In genomic region chr7:979886-980571, GRCh38 we compare ENCODE assay signal across 15 cellular contexts. TPM values are rescaled to one million over a fixed set of nuclear protein-coding genes. Genes with fewer than 3 reads are reported as not detected.
DNase-seq lines count a peak whose midpoint lies in the region; ATAC-seq, FAIRE-seq and TF ChIP-seq lines count a peak whose summit lies in the region.
"Had no signal": no experiment of that assay in that cellular context is flagged by ENCODE, and none has a peak within 500 bp of the region (broad histone marks: within the 10 kb centered on the region; RNA-seq: fewer than 3 reads in every experiment).

No MANE protein-coding gene starts in this region.

- H3K79me2 ChIP-seq in HepG2 (ENCODE audit: insufficient read depth, low read length): peaks cover 52% of the 10 kb centered on the region

- H4K20me1 ChIP-seq in HepG2 (ENCODE audit: insufficient read depth, low read length): no peaks in the 10 kb centered on the region

- TF ChIP-seq CTCF in HepG2 (CRISPR knock-in tag; IDR thresholded peaks at IDR 0.05): no peak
- TF ChIP-seq CTCF in right lobe of liver (IDR thresholded peaks at IDR 0.05): no peak
- TF ChIP-seq CTCF in thyroid gland (IDR thresholded peaks at IDR 0.05): no peak
- no peak for TF ChIP-seq CTCF in nephron progenitor cell (IDR thresholded peaks at IDR 0.05)

- no peaks in the 10 kb centered on the region for H3K9me3 ChIP-seq in HepG2 (ENCODE audit: low read length)
- H3K9me3 ChIP-seq in right lobe of liver: no peaks in the 10 kb centered on the region
- no peaks in the 10 kb centered on the region for H3K9me3 ChIP-seq in thyroid gland
- H3K9me3 ChIP-seq: body of pancreas had no signal

- no peaks in the 10 kb centered on the region for H3K9me3 Mint-ChIP-seq in nephron progenitor cell
- H3K9me3 Mint-ChIP-seq: mesothelial cell of epicardium had no signal

- no peak overlapping the region for H3K27ac Mint-ChIP-seq in nephron progenitor cell
- H3K27ac Mint-ChIP-seq: activated CD8-positive, alpha-beta memory T cell treated with anti-CD3 and anti-CD28 coated beads, Interleukin-2, amount 10 ng/mL, durations not matched to agents 7 days and 5 days; mesothelial cell of epicardium had no signal

- intact Hi-C loops in HepG2 (cut with micrococcal nuclease; ENCODE audit: unreplicated experiment): no loop called here
- intact Hi-C loops in right lobe of liver (cut with DNase I): no loop called here
- intact Hi-C loops in thyroid gland (cut with DNase I): loop anchor here (10.0 kb wide), 2 partner anchors 195 to 655 kb away; no protein-coding TSS in a partner anchor

- no peak for TF ChIP-seq EP300 in HepG2 (IDR thresholded peaks at IDR 0.05; ENCODE audit: low read depth in 2 of 2, low read length in 2 of 2)
- TF ChIP-seq EP300 in HepG2 (CRISPR knock-in tag; IDR thresholded peaks at IDR 0.05; ENCODE audit: borderline replicate concordance): no peak

- H3K4me1 ChIP-seq in HepG2 (ENCODE audit: insufficient read depth, low read length) (peaks cover 80% of the 10 kb centered on the region), right lobe of liver (peaks cover 0 to 21% (median 6%) of the 10 kb centered on the region in 4 donors), thyroid gland (peaks cover 4 to 6% of the 10 kb centered on the region in 2 donors)

- TF ChIP-seq RAD21 in HepG2 (CRISPR knock-in tag; IDR thresholded peaks at IDR 0.05): no peak

- in situ Hi-C loops in HepG2 (cut with HindIII; ENCODE audit: extremely low pct_ligation_motif_present, low pct_unique_long_range_greater_than_20kb): no loop called here

- no peak overlapping the region for H2AFZ ChIP-seq in HepG2 (ENCODE audit: low read length)

- ATAC-seq in HepG2 (no peak), right lobe of liver (no peak)
- no peak for ATAC-seq in activated CD4-positive, CD25-positive, alpha-beta regulatory T cell treated with anti-CD3 and anti-CD28 coated beads, Interleukin-2, amount 50 U/mL, for 24 hours
- ATAC-seq: activated CD8-positive, alpha-beta memory T cell treated with anti-CD3 and anti-CD28 coated beads, Interleukin-2, amount 10 ng/mL, durations not matched to agents 7 days and 5 days; body of pancreas had no signal

- no peak for TF ChIP-seq POLR2A in HepG2 (IDR thresholded peaks at IDR 0.05; ENCODE audit: insufficient read depth in 1 of 2, low read depth in 2 of 2, low read length in 2 of 2)
- TF ChIP-seq POLR2A in right lobe of liver (IDR thresholded peaks at IDR 0.05): no peak
- TF ChIP-seq POLR2A in thyroid gland (IDR thresholded peaks at IDR 0.05): no peak

- no peak for DNase-seq in HepG2 (ENCODE audit: low spot score)
- no peak for DNase-seq in right lobe of liver
- DNase-seq in RCC 7860 (ENCODE audit: low spot score): peak; percentile 19
- peak; percentile 50 for DNase-seq in hepatic stellate cell (ENCODE audit: low spot score)
- DNase-seq in thyroid gland: peak; percentile 77 to 83
- DNase-seq in nephron progenitor cell: no peak
- DNase-seq in NCI-H1092 treated with DMSO at 0.1 percent for 48 hours (lab: John Stamatoyannopoulos, UW): no peak
- DNase-seq: activated CD4-positive, CD25-positive, alpha-beta regulatory T cell; activated CD8-positive, alpha-beta memory T cell treated with anti-CD3 and anti-CD28 coated beads, Interleukin-2, amount 10 ng/mL, durations not matched to agents 7 days and 5 days; activated naive CD4-positive, alpha-beta T cell treated with anti-CD3 and anti-CD28 coated beads, Interleukin-2, amount 50 U/mL, for 16 hours; body of pancreas; SW 1271 had no signal

- H3K4me3 Mint-ChIP-seq in nephron progenitor cell: no peak overlapping the region
- H3K4me3 Mint-ChIP-seq: activated CD8-positive, alpha-beta memory T cell treated with anti-CD3 and anti-CD28 coated beads, Interleukin-2, amount 10 ng/mL, durations not matched to agents 7 days and 5 days; mesothelial cell of epicardium had no signal

- H3K4me1 Mint-ChIP-seq in nephron progenitor cell: peaks cover 19% of the 10 kb centered on the region
- H3K4me1 Mint-ChIP-seq: activated CD8-positive, alpha-beta memory T cell treated with anti-CD3 and anti-CD28 coated beads, Interleukin-2, amount 10 ng/mL, durations not matched to agents 7 days and 5 days had no signal

- H3K4me3 ChIP-seq in HepG2 (replicated peaks in 1 of 3; ENCODE audit: insufficient read depth in 1 of 3, low read depth in 2 of 3, low read length in 3 of 3) (no peak overlapping the region), right lobe of liver (no peak overlapping the region), thyroid gland (replicated peaks in 1 of 3) (no peak overlapping the region)
- H3K4me3 ChIP-seq: body of pancreas had no signal

- whole genome bisulfite sequencing in HepG2 (ENCODE audit: low lambda C conversion rate): 93% methylated on average over 13 of the region's 15 CpGs
- 66% methylated on average over 8 of the region's 15 CpGs for WGBS in right lobe of liver (ENCODE audit: insufficient coverage, low coverage, low lambda C conversion rate, missing lambda C conversion rate)
- 59 to 72% methylated on average over 14 to 15 of the region's 15 CpGs for WGBS in thyroid gland, 2 donors

- FAIRE-seq in HepG2 (lab: Jason Lieb, UNC): no peak
- no peak for FAIRE-seq in RCC 7860 (lab: Jason Lieb, UNC)

- peak overlapping the region; percentile 100 for H3K27ac ChIP-seq in HepG2 (ENCODE audit: extremely low read length, insufficient read depth, low read length)
- no peak overlapping the region for H3K27ac ChIP-seq in right lobe of liver
- H3K27ac ChIP-seq in thyroid gland: no peak overlapping the region

- no peaks in the 10 kb centered on the region; a peak in 1 of 5 replicates for H3K27me3 ChIP-seq in HepG2 (ENCODE audit: control insufficient read depth in 1 of 2, insufficient read depth in 2 of 2, low read length in 2 of 2)
- H3K27me3 ChIP-seq in right lobe of liver: no peaks in the 10 kb centered on the region
- H3K27me3 ChIP-seq in thyroid gland: no peaks in the 10 kb centered on the region
- H3K27me3 ChIP-seq: body of pancreas had no signal

- H3K9ac ChIP-seq in HepG2 (ENCODE audit: insufficient read depth, low read depth, low read length): no peak overlapping the region

- H3K4me2 ChIP-seq in HepG2 (ENCODE audit: low read depth, low read length): no peak overlapping the region

- POLR2A ChIA-PET in HepG2 (lab: Yijun Ruan, JAX): interaction anchor here (8.6 kb wide), 1 partner anchor 13 kb away, joined by 292 read pairs; no protein-coding TSS in a partner anchor

- H3K36me3 Mint-ChIP-seq in nephron progenitor cell (ENCODE audit: low read depth): no peaks in the 10 kb centered on the region
- H3K36me3 Mint-ChIP-seq: activated CD8-positive, alpha-beta memory T cell treated with anti-CD3 and anti-CD28 coated beads, Interleukin-2, amount 10 ng/mL, durations not matched to agents 7 days and 5 days; mesothelial cell of epicardium had no signal

- H3K36me3 ChIP-seq in HepG2 (replicated peaks in 1 of 2; ENCODE audit: control insufficient read depth in 1 of 2, insufficient read depth in 2 of 2, low read length in 2 of 2): peaks cover 1 to 3% of the 10 kb centered on the region in 2 experiments; a peak in 2 of 5 replicates
- H3K36me3 ChIP-seq in right lobe of liver: no peaks in the 10 kb centered on the region
- no peaks in the 10 kb centered on the region for H3K36me3 ChIP-seq in thyroid gland

- no TSS peak for BruUV-seq in HepG2 (replicated peaks; lab: Mats Ljungman, UMichigan)

- CTCF ChIA-PET in HepG2 (lab: Yijun Ruan, JAX; ENCODE audit: low intra/inter-chr PET ratio, low total read pairs): no interaction called here

- peaks cover 8% of the 10 kb centered on the region for H3K27me3 Mint-ChIP-seq in nephron progenitor cell (ENCODE audit: low read depth, poor library complexity)
- H3K27me3 Mint-ChIP-seq: activated CD8-positive, alpha-beta memory T cell treated with anti-CD3 and anti-CD28 coated beads, Interleukin-2, amount 10 ng/mL, durations not matched to agents 7 days and 5 days had no signal

RNA-seq across cellular contexts. Expression of gene CYP2W1, which starts 3.0 kb away (rescaled TPM):
- 11.7 and 31.7 TPM in 2 replicates for total RNA-seq in HepG2 (2016; rRNA removed; fragmentation: Illumina TruSeq; extraction: Trizol)
- total RNA-seq in HepG2 (2016; cell fraction: cytosol; rRNA removed; fragmentation: Illumina TruSeq; extraction: Trizol; ENCODE audit: low read depth): 6.8 and 8.3 TPM in 2 replicates
- 10.2 and 31.7 TPM in 2 replicates for total RNA-seq in HepG2 (2016; cell fraction: insoluble cytoplasmic fraction; rRNA removed; fragmentation: Illumina TruSeq; extraction: Trizol)
- 10.9 and 11.0 TPM in 2 replicates for total RNA-seq in HepG2 (2016; cell fraction: membrane; rRNA removed; fragmentation: Illumina TruSeq; extraction: Trizol)
- total RNA-seq in HepG2 (2016; cell fraction: nucleus; rRNA removed; fragmentation: Illumina TruSeq; extraction: Trizol): 35.8 and 47.0 TPM in 2 replicates
- 19.5 and 32.7 TPM in 2 replicates for polyA plus RNA-seq in HepG2 (2011; rRNA removed)
- polyA plus RNA-seq in HepG2 (2011; cell fraction: cytosol; rRNA removed): 9.5 and 22.3 TPM in 2 replicates
- polyA plus RNA-seq in HepG2 (2011; cell fraction: nucleus; rRNA removed): 171 and 205 TPM in 2 replicates
- 20.0 and 28.3 TPM in 2 replicates for polyA plus RNA-seq in HepG2 (2012)
- polyA plus RNA-seq in HepG2 (2016; cell fraction: cytosol; fragmentation: Illumina TruSeq; extraction: Trizol; ENCODE audit: low read depth): 5.5 and 6.2 TPM in 2 replicates
- 14.3 and 20.7 TPM in 2 replicates for polyA plus RNA-seq in HepG2 (2016; cell fraction: insoluble cytoplasmic fraction; fragmentation: Illumina TruSeq; extraction: Trizol; ENCODE audit: low read depth)
- 8.5 and 9.6 TPM in 2 replicates for polyA plus RNA-seq in HepG2 (2016; cell fraction: membrane; fragmentation: Illumina TruSeq; extraction: Trizol; ENCODE audit: low read depth)
- 135 and 137 TPM in 2 replicates for polyA plus RNA-seq in HepG2 (2016; cell fraction: nucleus; fragmentation: Illumina TruSeq; extraction: Trizol; ENCODE audit: insufficient read depth, low read depth)
- polyA minus RNA-seq in HepG2 (2011; rRNA and poly(A)+ RNA removed; ENCODE audit: low replicate concordance): 66.3 TPM in 1 of 2 replicates, not detected in the other
- 26.5 and 32.3 TPM in 2 replicates for polyA minus RNA-seq in HepG2 (2011; cell fraction: cytosol; rRNA and poly(A)+ RNA removed)
- 88.4 and 113 TPM in 2 replicates for polyA minus RNA-seq in HepG2 (2011; cell fraction: nucleus; rRNA and poly(A)+ RNA removed)
- total RNA-seq in right lobe of liver: not detected
- not detected for total RNA-seq in thyroid gland
- total RNA-seq: activated CD8-positive, alpha-beta memory T cell treated with anti-CD3 and anti-CD28 coated beads, Interleukin-2, amount 10 ng/mL, durations not matched to agents 7 days and 5 days; body of pancreas; dermis microvascular lymphatic vessel endothelial cell had no signal

RNA-seq across cellular contexts. Expression of gene COX19, which starts 4.7 kb away (rescaled TPM):
- 6.5 and 11.5 TPM in 2 replicates for total RNA-seq in HepG2 (2016; rRNA removed; fragmentation: Illumina TruSeq; extraction: Trizol)
- 2.6 and 3.0 TPM in 2 replicates for total RNA-seq in HepG2 (2016; cell fraction: cytosol; rRNA removed; fragmentation: Illumina TruSeq; extraction: Trizol; ENCODE audit: low read depth)
- total RNA-seq in HepG2 (2016; cell fraction: insoluble cytoplasmic fraction; rRNA removed; fragmentation: Illumina TruSeq; extraction: Trizol): 7.4 and 15.2 TPM in 2 replicates
- total RNA-seq in HepG2 (2016; cell fraction: membrane; rRNA removed; fragmentation: Illumina TruSeq; extraction: Trizol): 7.6 and 8.2 TPM in 2 replicates
- total RNA-seq in HepG2 (2016; cell fraction: nucleus; rRNA removed; fragmentation: Illumina TruSeq; extraction: Trizol): 21.5 and 23.4 TPM in 2 replicates
- 21.0 and 21.7 TPM in 2 replicates for polyA plus RNA-seq in HepG2 (2011; rRNA removed)
- 12.5 and 14.3 TPM in 2 replicates for polyA plus RNA-seq in HepG2 (2011; cell fraction: cytosol; rRNA removed)
- polyA plus RNA-seq in HepG2 (2011; cell fraction: nucleus; rRNA removed): 59.5 and 79.7 TPM in 2 replicates
- 14.5 and 16.2 TPM in 2 replicates for polyA plus RNA-seq in HepG2 (2012)
- polyA plus RNA-seq in HepG2 (2016; cell fraction: cytosol; fragmentation: Illumina TruSeq; extraction: Trizol; ENCODE audit: low read depth): 2.2 and 2.3 TPM in 2 replicates
- polyA plus RNA-seq in HepG2 (2016; cell fraction: insoluble cytoplasmic fraction; fragmentation: Illumina TruSeq; extraction: Trizol; ENCODE audit: low read depth): 11.0 and 11.3 TPM in 2 replicates
- polyA plus RNA-seq in HepG2 (2016; cell fraction: membrane; fragmentation: Illumina TruSeq; extraction: Trizol; ENCODE audit: low read depth): 3.6 and 3.8 TPM in 2 replicates
- polyA plus RNA-seq in HepG2 (2016; cell fraction: nucleus; fragmentation: Illumina TruSeq; extraction: Trizol; ENCODE audit: insufficient read depth, low read depth): 32.8 and 35.0 TPM in 2 replicates
- polyA minus RNA-seq in HepG2 (2011; rRNA and poly(A)+ RNA removed; ENCODE audit: low replicate concordance): 12.8 and 23.5 TPM in 2 replicates
- 3.6 and 5.4 TPM in 2 replicates for polyA minus RNA-seq in HepG2 (2011; cell fraction: cytosol; rRNA and poly(A)+ RNA removed)
- 50.6 and 61.9 TPM in 2 replicates for polyA minus RNA-seq in HepG2 (2011; cell fraction: nucleus; rRNA and poly(A)+ RNA removed)
- 1 to 10 TPM; 3.2 to 6.5 (median 4.0) TPM for total RNA-seq in right lobe of liver
- 10 to 100 TPM in 3 of 4 donors, 1 to 10 TPM in 1; 8.2 to 28.2 (median 17.8) TPM for total RNA-seq in thyroid gland

RNA-seq across cellular contexts. Expression of gene ADAP1, which starts 25.5 kb away (rescaled TPM):
- total RNA-seq in HepG2 (2016; rRNA removed; fragmentation: Illumina TruSeq; extraction: Trizol) (18.3 and 24.6 TPM in 2 replicates), right lobe of liver (1 to 10 TPM; 1.4 to 4.2 (median 2.7) TPM), thyroid gland (10 to 100 TPM; 11.7 to 29.9 (median 23.4) TPM)
- total RNA-seq in HepG2 (2016; cell fraction: cytosol; rRNA removed; fragmentation: Illumina TruSeq; extraction: Trizol; ENCODE audit: low read depth): 23.5 and 25.0 TPM in 2 replicates
- 16.6 and 27.2 TPM in 2 replicates for total RNA-seq in HepG2 (2016; cell fraction: insoluble cytoplasmic fraction; rRNA removed; fragmentation: Illumina TruSeq; extraction: Trizol)
- 46.3 and 47.4 TPM in 2 replicates for total RNA-seq in HepG2 (2016; cell fraction: membrane; rRNA removed; fragmentation: Illumina TruSeq; extraction: Trizol)
- total RNA-seq in HepG2 (2016; cell fraction: nucleus; rRNA removed; fragmentation: Illumina TruSeq; extraction: Trizol): 13.2 TPM in 2 replicates
- 10.5 and 15.0 TPM in 2 replicates for polyA plus RNA-seq in HepG2 (2011; rRNA removed)
- polyA plus RNA-seq in HepG2 (2011; cell fraction: cytosol; rRNA removed): 11.8 and 14.5 TPM in 2 replicates
- 19.8 and 24.0 TPM in 2 replicates for polyA plus RNA-seq in HepG2 (2011; cell fraction: nucleus; rRNA removed)
- 15.3 and 21.4 TPM in 2 replicates for polyA plus RNA-seq in HepG2 (2012)
- 24.2 and 28.1 TPM in 2 replicates for polyA plus RNA-seq in HepG2 (2016; cell fraction: cytosol; fragmentation: Illumina TruSeq; extraction: Trizol; ENCODE audit: low read depth)
- polyA plus RNA-seq in HepG2 (2016; cell fraction: insoluble cytoplasmic fraction; fragmentation: Illumina TruSeq; extraction: Trizol; ENCODE audit: low read depth): 17.0 and 28.9 TPM in 2 replicates
- 45.2 and 45.4 TPM in 2 replicates for polyA plus RNA-seq in HepG2 (2016; cell fraction: membrane; fragmentation: Illumina TruSeq; extraction: Trizol; ENCODE audit: low read depth)
- 26.8 and 30.8 TPM in 2 replicates for polyA plus RNA-seq in HepG2 (2016; cell fraction: nucleus; fragmentation: Illumina TruSeq; extraction: Trizol; ENCODE audit: insufficient read depth, low read depth)
- 3.5 and 14.9 TPM in 2 replicates for polyA minus RNA-seq in HepG2 (2011; rRNA and poly(A)+ RNA removed; ENCODE audit: low replicate concordance)
- 7.5 and 11.2 TPM in 2 replicates for polyA minus RNA-seq in HepG2 (2011; cell fraction: cytosol; rRNA and poly(A)+ RNA removed)
- polyA minus RNA-seq in HepG2 (2011; cell fraction: nucleus; rRNA and poly(A)+ RNA removed): 5.2 and 7.6 TPM in 2 replicates

Comparison
In these comparisons a context has a peak if more than half of its experiments do, and no peak if none do; other contexts are left out.
1. RNA of gene CYP2W1, which starts 3.0 kb away (total RNA-seq): 6.8 to 47.0 TPM in HepG2; not detected in right lobe of liver and not detected in thyroid gland; every median in the first group is over 4 times any median in the second.
2. DNase-seq: peak in RCC 7860 (single experiment), hepatic stellate cell (single experiment) and thyroid gland (2 of 2); none in HepG2 (single experiment), right lobe of liver (0 of 3), nephron progenitor cell (single experiment) and NCI-H1092 treated with DMSO at 0.1 percent for 48 hours (single experiment).